Comparison of ENCODE assay signal across 20 cellular contexts in genomic region chr17:33560165-33560564, GRCh38.
A peak's percentile ranks its signal among the peaks of the same experiment; 100 is the strongest.
DNase-seq lines count a peak whose midpoint lies in the region; ATAC-seq and TF ChIP-seq lines count a peak whose summit lies in the region.
"Had no signal": no experiment of that assay in that cellular context is flagged by ENCODE, and none has a peak within 500 bp of the region (broad histone marks: within the 10 kb centered on the region; RNA-seq: fewer than 3 reads in every experiment).

No MANE protein-coding gene starts in this region.

- DNase-seq in EL = peak; percentile 16
- peak; percentile 3 for DNase-seq in RPMI7951 (ENCODE audit: low read depth)
- peak; percentile 85 for DNase-seq in fibroblast of pulmonary artery (ENCODE audit: low read depth)
- DNase-seq in smooth muscle cell (lab: John Stamatoyannopoulos, UW; ENCODE audit: unreplicated experiment) = no peak
- no peak for DNase-seq in HFFc6
- DNase-seq in left lobe of liver (ENCODE audit: low spot score) = no peak
- DNase-seq: activated CD4-positive, alpha-beta T cell treated with anti-CD3 and anti-CD28 coated beads for 4 hours; activated CD8-positive, alpha-beta memory T cell treated with anti-CD3 and anti-CD28 coated beads, Interleukin-2, amount 10 ng/mL, durations not matched to agents 7 days and 5 days; activated naive CD8-positive, alpha-beta T cell treated with anti-CD3 and anti-CD28 coated beads, Interleukin-2, amount 10 ng/mL, durations not matched to agents 7 days and 5 days; BE2C; DMS 273 treated with DMSO at 0.1 percent for 48 hours; erythroblast; NCI-H1105 treated with DMSO at 0.1 percent for 48 hours; NCI-H524 treated with DMSO at 0.1 percent for 48 hours had no signal

- H3K4me1 ChIP-seq in smooth muscle cell (ENCODE audit: low read depth) = no peaks in the 10 kb centered on the region
- H3K4me1 ChIP-seq: BE2C, breast epithelium had no signal

- no peak overlapping the region for H3K9ac ChIP-seq in smooth muscle cell (ENCODE audit: low read depth)

- peak overlapping the region; percentile 9 for H3K4me2 ChIP-seq in smooth muscle cell

- no peaks in the 10 kb centered on the region for H3K27me3 ChIP-seq in smooth muscle cell (ENCODE audit: low read depth)
- H3K27me3 ChIP-seq: breast epithelium, right atrium auricular region had no signal

- H4K20me1 ChIP-seq in smooth muscle cell (ENCODE audit: low read depth) = no peaks in the 10 kb centered on the region

- H3K4me3 ChIP-seq in fibroblast of pulmonary artery (replicated peaks; ENCODE audit: low read depth, low read length) (no peak overlapping the region), smooth muscle cell (no peak overlapping the region)
- H3K4me3 ChIP-seq: breast epithelium, right atrium auricular region had no signal

- H3K4me1 Mint-ChIP-seq in HFFc6 (ENCODE audit: low read depth) = no peaks in the 10 kb centered on the region
- H3K4me1 Mint-ChIP-seq: activated CD8-positive, alpha-beta memory T cell treated with anti-CD3 and anti-CD28 coated beads, Interleukin-2, amount 10 ng/mL, durations not matched to agents 7 days and 5 days; activated naive CD8-positive, alpha-beta T cell treated with anti-CD3 and anti-CD28 coated beads, Interleukin-2, amount 10 ng/mL, durations not matched to agents 7 days and 5 days; activated T-helper 17 cell treated with anti-CD3 and anti-CD28 coated beads, Interleukin-2, amount 50 U/mL, for 72 hours; stimulated activated effector memory CD8-positive, alpha-beta T cell treated with anti-CD3 and anti-CD28 coated beads, Interleukin-12 subunit alpha, Interleukin-12 subunit beta, amount 100 ng/mL, for 72 hours had no signal

- ATAC-seq in left lobe of liver = no peak
- ATAC-seq in HG03354 (IDR thresholded peaks at IDR 0.05; ENCODE audit: poor library complexity, severe bottlenecking, unreplicated experiment) = no peak
- ATAC-seq: activated CD8-positive, alpha-beta memory T cell treated with anti-CD3 and anti-CD28 coated beads, Interleukin-2, amount 10 ng/mL, durations not matched to agents 7 days and 5 days; activated T-helper 17 cell treated with anti-CD3 and anti-CD28 coated beads, Interleukin-2, amount 50 U/mL, for 72 hours; HCT116; stimulated activated effector memory CD8-positive, alpha-beta T cell treated with anti-CD3 and anti-CD28 coated beads, Interleukin-12 subunit alpha, Interleukin-12 subunit beta, amount 100 ng/mL, for 72 hours had no signal

- no peaks in the 10 kb centered on the region for H3K9me3 ChIP-seq in smooth muscle cell (replicated peaks; ENCODE audit: low read depth)
- H3K9me3 ChIP-seq: BE2C had no signal

- H3K27me3 Mint-ChIP-seq in HFFc6 (ENCODE audit: insufficient read depth) = no peaks in the 10 kb centered on the region
- H3K27me3 Mint-ChIP-seq: activated CD8-positive, alpha-beta memory T cell treated with anti-CD3 and anti-CD28 coated beads, Interleukin-2, amount 10 ng/mL, durations not matched to agents 7 days and 5 days; activated naive CD8-positive, alpha-beta T cell treated with anti-CD3 and anti-CD28 coated beads, Interleukin-2, amount 10 ng/mL, durations not matched to agents 7 days and 5 days had no signal

- H3K79me2 ChIP-seq in smooth muscle cell (ENCODE audit: low read depth) = no peaks in the 10 kb centered on the region

- no peaks in the 10 kb centered on the region for H3K36me3 ChIP-seq in smooth muscle cell (ENCODE audit: low read depth)
- H3K36me3 ChIP-seq: BE2C, breast epithelium, right atrium auricular region had no signal

- H2AFZ ChIP-seq in smooth muscle cell (ENCODE audit: low read depth) = no peak overlapping the region

- no peak overlapping the region for H3K4me3 Mint-ChIP-seq in HFFc6
- H3K4me3 Mint-ChIP-seq: activated CD8-positive, alpha-beta memory T cell treated with anti-CD3 and anti-CD28 coated beads, Interleukin-2, amount 10 ng/mL, durations not matched to agents 7 days and 5 days; activated naive CD8-positive, alpha-beta T cell treated with anti-CD3 and anti-CD28 coated beads, Interleukin-2, amount 10 ng/mL, durations not matched to agents 7 days and 5 days; activated T-helper 17 cell treated with anti-CD3 and anti-CD28 coated beads, Interleukin-2, amount 50 U/mL, for 72 hours; stimulated activated effector memory CD8-positive, alpha-beta T cell treated with anti-CD3 and anti-CD28 coated beads, Interleukin-12 subunit alpha, Interleukin-12 subunit beta, amount 100 ng/mL, for 72 hours had no signal

- peak overlapping the region; percentile 17 for H3K27ac ChIP-seq in smooth muscle cell (ENCODE audit: low read depth)
- H3K27ac ChIP-seq: breast epithelium, right atrium auricular region had no signal

- peaks cover 68% of the 10 kb centered on the region for H3K9me3 Mint-ChIP-seq in HFFc6
- H3K9me3 Mint-ChIP-seq: stimulated activated effector memory CD8-positive, alpha-beta T cell treated with anti-CD3 and anti-CD28 coated beads, Interleukin-12 subunit alpha, Interleukin-12 subunit beta, amount 100 ng/mL, for 72 hours had no signal

- TF ChIP-seq CTCF in fibroblast of pulmonary artery (IDR thresholded peaks at IDR 0.05; ENCODE audit: low read length, missing control alignments) = no peak
- TF ChIP-seq CTCF in smooth muscle cell (IDR thresholded peaks at IDR 0.05; ENCODE audit: borderline replicate concordance, insufficient read depth, poor library complexity, severe bottlenecking) = no peak
- TF ChIP-seq CTCF in HFFc6 (IDR thresholded peaks at IDR 0.05) = no peak

- H3K27ac Mint-ChIP-seq in HFFc6 = no peak overlapping the region
- H3K27ac Mint-ChIP-seq: activated CD8-positive, alpha-beta memory T cell treated with anti-CD3 and anti-CD28 coated beads, Interleukin-2, amount 10 ng/mL, durations not matched to agents 7 days and 5 days; activated naive CD8-positive, alpha-beta T cell treated with anti-CD3 and anti-CD28 coated beads, Interleukin-2, amount 10 ng/mL, durations not matched to agents 7 days and 5 days; activated T-helper 17 cell treated with anti-CD3 and anti-CD28 coated beads, Interleukin-2, amount 50 U/mL, for 72 hours; stimulated activated effector memory CD8-positive, alpha-beta T cell treated with anti-CD3 and anti-CD28 coated beads, Interleukin-12 subunit alpha, Interleukin-12 subunit beta, amount 100 ng/mL, for 72 hours had no signal

- H3K36me3 Mint-ChIP-seq in HFFc6 (ENCODE audit: low read depth) = no peaks in the 10 kb centered on the region; the same call in 1 of the 2 replicates
- H3K36me3 Mint-ChIP-seq: activated CD8-positive, alpha-beta memory T cell treated with anti-CD3 and anti-CD28 coated beads, Interleukin-2, amount 10 ng/mL, durations not matched to agents 7 days and 5 days; activated naive CD8-positive, alpha-beta T cell treated with anti-CD3 and anti-CD28 coated beads, Interleukin-2, amount 10 ng/mL, durations not matched to agents 7 days and 5 days; stimulated activated effector memory CD8-positive, alpha-beta T cell treated with anti-CD3 and anti-CD28 coated beads, Interleukin-12 subunit alpha, Interleukin-12 subunit beta, amount 100 ng/mL, for 72 hours had no signal

- no peaks in the 10 kb centered on the region for H3F3A ChIP-seq in smooth muscle cell (ENCODE audit: low read depth)

- WGBS in smooth muscle cell (ENCODE audit: low lambda C conversion rate) = 57% methylated on average over 5 of the region's 5 CpGs

Comparison
In these comparisons a context has a peak if more than half of its experiments do, and no peak if none do; other contexts are left out.
1. DNase-seq: peak in EL (single experiment), RPMI7951 (single experiment) and fibroblast of pulmonary artery (single experiment); none in smooth muscle cell (single experiment), HFFc6 (single experiment) and left lobe of liver (single experiment).